Comparison of ENCODE assay signal across 9 cellular contexts in genomic region chr19:3132971-3133792, GRCh38. TPM values are rescaled to one million over a fixed set of nuclear protein-coding genes. Genes with fewer than 3 reads are reported as not detected.
DNase-seq lines count a peak whose midpoint lies in the region; TF ChIP-seq lines count a peak whose summit lies in the region.
"Had no signal": no experiment of that assay in that cellular context is flagged by ENCODE, and none has a peak within 500 bp of the region (broad histone marks: within the 10 kb centered on the region; RNA-seq: fewer than 3 reads in every experiment).

No MANE protein-coding gene starts in this region.

- H3K9ac ChIP-seq in KMS-11 (peak overlapping the region; percentile 2; the same call in 1 of the 2 replicates), neural progenitor cell (no peak overlapping the region)

- H4K20me1 ChIP-seq in KMS-11 (ENCODE audit: insufficient read depth), result no peaks in the 10 kb centered on the region
- no peaks in the 10 kb centered on the region for H4K20me1 ChIP-seq in neural progenitor cell (ENCODE audit: low read depth)

- no peaks in the 10 kb centered on the region for H3K9me3 Mint-ChIP-seq in T-helper 2 cell treated with Interferon-gamma antibody and Interleukin-4, amounts not matched to agents 5 μg/mL and 100 μg/mL, for 36 hours
- no peaks in the 10 kb centered on the region for H3K9me3 Mint-ChIP-seq in neural progenitor cell

- no peaks in the 10 kb centered on the region for H3K36me3 ChIP-seq in KMS-11 (ENCODE audit: insufficient read depth)
- H3K36me3 ChIP-seq in neural progenitor cell, result no peaks in the 10 kb centered on the region

- no peaks in the 10 kb centered on the region for H3K9me3 ChIP-seq in neural progenitor cell (ENCODE audit: low read depth)

- H2AFZ ChIP-seq in KMS-11 (ENCODE audit: low read depth) (peak overlapping the region; percentile 49; the same call in 1 of the 2 replicates), neural progenitor cell (replicated peaks) (no peak overlapping the region)

- H3K27ac Mint-ChIP-seq in T-helper 2 cell treated with Interferon-gamma antibody and Interleukin-4, amounts not matched to agents 5 μg/mL and 100 μg/mL, for 36 hours, result peak overlapping the region; percentile 97
- H3K27ac Mint-ChIP-seq in neural progenitor cell, result no peak overlapping the region

- H3K36me3 Mint-ChIP-seq in T-helper 2 cell treated with Interferon-gamma antibody and Interleukin-4, amounts not matched to agents 5 μg/mL and 100 μg/mL, for 36 hours (ENCODE audit: low read depth), result peaks cover 10% of the 10 kb centered on the region
- no peaks in the 10 kb centered on the region for H3K36me3 Mint-ChIP-seq in neural progenitor cell

- TF ChIP-seq CTCF in KMS-11 (conservative IDR thresholded peaks at IDR 0.05; ENCODE audit: low read depth, low read length) (no peak), neural progenitor cell (IDR thresholded peaks at IDR 0.05) (no peak)

- H3K4me2 ChIP-seq in KMS-11 (peak overlapping the region; percentile 22; the same call in 1 of the 2 replicates), neural progenitor cell (no peak overlapping the region)

- H3K27me3 ChIP-seq in KMS-11 (ENCODE audit: insufficient read depth, low read depth) (peaks cover 31% of the 10 kb centered on the region; the same call in 1 of the 2 replicates), neural progenitor cell (no peaks in the 10 kb centered on the region)

- peaks cover 39% of the 10 kb centered on the region for H3K4me1 Mint-ChIP-seq in T-helper 2 cell treated with Interferon-gamma antibody and Interleukin-4, amounts not matched to agents 5 μg/mL and 100 μg/mL, for 36 hours (ENCODE audit: low read depth)
- peaks cover 2% of the 10 kb centered on the region for H3K4me1 Mint-ChIP-seq in neural progenitor cell

- H3K27me3 Mint-ChIP-seq in T-helper 2 cell treated with Interferon-gamma antibody and Interleukin-4, amounts not matched to agents 5 μg/mL and 100 μg/mL, for 36 hours (ENCODE audit: low read depth), result no peaks in the 10 kb centered on the region
- H3K27me3 Mint-ChIP-seq in neural progenitor cell (ENCODE audit: insufficient read depth, low read depth), result peaks cover 13% of the 10 kb centered on the region

- H3K27ac ChIP-seq in KMS-11 (no peak overlapping the region), neural progenitor cell (no peak overlapping the region)
- H3K27ac ChIP-seq: 22Rv1 had no signal

- no peaks in the 10 kb centered on the region for H3F3A ChIP-seq in neural progenitor cell (ENCODE audit: low read depth)

- no peak overlapping the region for H3K4me3 ChIP-seq in KMS-11 (IDR thresholded peaks at IDR 0.05; ENCODE audit: insufficient read depth, low read depth, low read length)
- H3K4me3 ChIP-seq in neural progenitor cell, result no peak overlapping the region

- H3K79me2 ChIP-seq in KMS-11 (ENCODE audit: insufficient read depth, low read depth) (no peaks in the 10 kb centered on the region), neural progenitor cell (ENCODE audit: low read depth) (no peaks in the 10 kb centered on the region)

- DNase-seq in DMS53 (lab: John Stamatoyannopoulos, UW) (peak; percentile 42), DMS53 treated with DMSO at 0.1 percent for 48 hours (lab: John Stamatoyannopoulos, UW; ENCODE audit: unreplicated experiment) (no peak), amniotic epithelial cell (ENCODE audit: low read depth) (peak; percentile 16), medulla oblongata (ENCODE audit: extremely low spot score) (peak; percentile 64), neural progenitor cell (ENCODE audit: low spot score) (no peak)
- DNase-seq in T-helper 2 cell treated with Interferon-gamma antibody and Interleukin-4, amounts not matched to agents 5 μg/mL and 100 μg/mL, for 36 hours (ENCODE audit: low spot score), result peak; percentile 92
- peak; percentile 71 to 74 for DNase-seq in stimulated activated CD8-positive, alpha-beta memory T cell treated with anti-CD3 and anti-CD28 coated beads, Interleukin-7, amount 100 ng/mL, for 4 hours (ENCODE audit: low read depth in 2 of 2)

- peaks cover 14% of the 10 kb centered on the region for H3K4me1 ChIP-seq in KMS-11 (ENCODE audit: low read depth, poor library complexity, severe bottlenecking)
- H3K4me1 ChIP-seq in neural progenitor cell, result no peaks in the 10 kb centered on the region

- peak overlapping the region; percentile 82 for H3K4me3 Mint-ChIP-seq in T-helper 2 cell treated with Interferon-gamma antibody and Interleukin-4, amounts not matched to agents 5 μg/mL and 100 μg/mL, for 36 hours
- H3K4me3 Mint-ChIP-seq in neural progenitor cell, result no peak overlapping the region

RNA-seq across cellular contexts. Expression of gene GNA15, which starts 2.7 kb away (rescaled TPM):
- not detected in 2 replicates for total RNA-seq in neural progenitor cell (ENCODE audit: low replicate concordance)

RNA-seq across cellular contexts. Expression of gene GNA11, which starts 39.0 kb away (rescaled TPM):
- total RNA-seq in neural progenitor cell (ENCODE audit: low replicate concordance), result 12.4 and 19.5 TPM in 2 replicates

RNA-seq across cellular contexts. Expression of gene S1PR4, which starts 45.4 kb away (rescaled TPM):
- total RNA-seq in neural progenitor cell (ENCODE audit: low replicate concordance), result not detected in 2 replicates

RNA-seq across cellular contexts. Expression of gene NCLN, which starts 52.5 kb away (rescaled TPM):
- 12.2 and 50.8 TPM in 2 replicates for total RNA-seq in neural progenitor cell (ENCODE audit: low replicate concordance)

Comparison
In these comparisons a context has a peak if more than half of its experiments do, and no peak if none do; other contexts are left out.
1. DNase-seq: peak in DMS53 (single experiment), T-helper 2 cell treated with Interferon-gamma antibody and Interleukin-4, amounts not matched to agents 5 μg/mL and 100 μg/mL, for 36 hours (single experiment), amniotic epithelial cell (single experiment), medulla oblongata (single experiment) and stimulated activated CD8-positive, alpha-beta memory T cell treated with anti-CD3 and anti-CD28 coated beads, Interleukin-7, amount 100 ng/mL, for 4 hours (2 of 2); none in DMS53 treated with DMSO at 0.1 percent for 48 hours (single experiment) and neural progenitor cell (single experiment).